27 cellular contexts compared by ENCODE assay signal in the genomic region with DNA sequence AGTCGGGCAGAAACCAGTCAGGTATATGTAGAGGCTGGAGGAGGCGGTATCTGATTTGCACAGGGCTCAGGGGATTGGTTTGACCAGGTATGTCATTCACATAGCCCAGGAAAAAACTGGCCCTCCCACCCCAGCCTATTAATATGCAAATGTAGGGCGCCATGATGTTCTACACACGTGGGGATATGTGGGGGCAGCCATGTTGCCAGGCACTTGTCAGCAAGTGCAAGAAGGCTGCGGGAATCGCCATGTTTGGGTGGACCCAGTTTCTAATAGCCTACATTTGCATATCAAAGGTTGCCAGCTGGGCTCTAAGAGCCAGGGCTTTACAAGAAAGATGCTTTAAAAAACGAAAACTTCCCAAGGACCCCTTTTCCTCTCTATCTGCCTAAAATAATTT.
"Had no signal": no experiment of that assay in that cellular context is flagged by ENCODE, and none has a peak within 500 bp of the region (broad histone marks: within the 10 kb centered on the region; RNA-seq: fewer than 3 reads in every experiment).

No MANE protein-coding gene starts in this region.

- H3K27ac Mint-ChIP-seq: activated CD4-positive, alpha-beta T cell treated with anti-CD3 and anti-CD28 coated beads, Interleukin-2, amount 10 ng/mL, durations not matched to agents 24 days and 14 days; activated CD8-positive, alpha-beta T cell treated with anti-CD3 and anti-CD28 coated beads for 36 hours; activated naive CD8-positive, alpha-beta T cell; activated T-helper 17 cell treated with anti-CD3 and anti-CD28 coated beads, Interleukin-2, amount 50 U/mL, for 72 hours; dendritic cell treated with granulocyte-macrophage colony-stimulating factor and Interleukin-4, amounts not matched to agents 40 ng/mL and 50 ng/mL, for 4 days; stimulated activated naive CD8-positive, alpha-beta T cell treated with anti-CD3 and anti-CD28 coated beads, Interleukin-15, Interleukin-2, amounts not matched to agents 100 ng/mL and 50 ng/mL, for 24 hours; T-helper 17 cell had no signal

- H3K27me3 Mint-ChIP-seq: activated CD4-positive, alpha-beta T cell treated with anti-CD3 and anti-CD28 coated beads, Interleukin-2, amount 10 ng/mL, durations not matched to agents 24 days and 14 days; activated CD8-positive, alpha-beta T cell treated with anti-CD3 and anti-CD28 coated beads for 36 hours; activated naive CD8-positive, alpha-beta T cell; activated T-helper 17 cell treated with anti-CD3 and anti-CD28 coated beads, Interleukin-2, amount 50 U/mL, for 72 hours; dendritic cell treated with granulocyte-macrophage colony-stimulating factor and Interleukin-4, amounts not matched to agents 40 ng/mL and 50 ng/mL, for 4 days; T-helper 17 cell had no signal

- H3K4me1 Mint-ChIP-seq: activated CD4-positive, alpha-beta T cell treated with anti-CD3 and anti-CD28 coated beads, Interleukin-2, amount 10 ng/mL, durations not matched to agents 24 days and 14 days; activated T-helper 17 cell treated with anti-CD3 and anti-CD28 coated beads, Interleukin-2, amount 50 U/mL, for 72 hours; T-helper 17 cell had no signal

- ATAC-seq: activated CD4-positive, CD25-positive, alpha-beta regulatory T cell treated with anti-CD3 and anti-CD28 coated beads, Interleukin-2, amount 50 U/mL, for 24 hours; activated CD8-positive, alpha-beta T cell treated with anti-CD3 and anti-CD28 coated beads for 36 hours; activated T-helper 17 cell treated with anti-CD3 and anti-CD28 coated beads, Interleukin-2, amount 50 U/mL, for 72 hours; foreskin keratinocyte; left ventricle myocardium superior; mucosa of descending colon; right lobe of liver; T-helper 17 cell had no signal

- H3K27me3 ChIP-seq: adrenal gland, ascending aorta, brain microvascular endothelial cell, foreskin keratinocyte, hepatocyte, right lobe of liver, tibial artery had no signal

- H3K9me3 ChIP-seq: adrenal gland, ascending aorta, mucosa of descending colon, right lobe of liver, tibial artery had no signal

- H3K4me3 Mint-ChIP-seq: activated CD4-positive, alpha-beta T cell treated with anti-CD3 and anti-CD28 coated beads, Interleukin-2, amount 10 ng/mL, durations not matched to agents 24 days and 14 days; activated CD8-positive, alpha-beta T cell treated with anti-CD3 and anti-CD28 coated beads for 36 hours; activated naive CD8-positive, alpha-beta T cell; activated T-helper 17 cell treated with anti-CD3 and anti-CD28 coated beads, Interleukin-2, amount 50 U/mL, for 72 hours; dendritic cell treated with granulocyte-macrophage colony-stimulating factor and Interleukin-4, amounts not matched to agents 40 ng/mL and 50 ng/mL, for 4 days; stimulated activated naive CD8-positive, alpha-beta T cell treated with anti-CD3 and anti-CD28 coated beads, Interleukin-15, Interleukin-2, amounts not matched to agents 100 ng/mL and 50 ng/mL, for 24 hours; T-helper 17 cell had no signal

- DNase-seq: activated CD4-positive, alpha-beta T cell treated with anti-CD3 and anti-CD28 coated beads, Interleukin-2, amount 10 ng/mL, durations not matched to agents 24 days and 14 days; activated CD8-positive, alpha-beta T cell treated with anti-CD3 and anti-CD28 coated beads for 36 hours; activated T-cell treated with anti-CD3 and anti-CD28 coated beads, Interleukin-2, amount 50 U/mL, for 1 hour; adrenal gland; brain microvascular endothelial cell; caudate nucleus; effector CD4-positive, alpha-beta T cell; erythroblast; foreskin keratinocyte; left ventricle myocardium superior; mammary epithelial cell; mucosa of descending colon; occipital lobe; right lobe of liver; stimulated activated CD4-positive, alpha-beta T cell treated with anti-CD3 and anti-CD28 coated beads, Interleukin-1b, Interleukin-23, amount 100 ng/mL, for 48 hours; substantia nigra; SW 1271; T-helper 17 cell; tibial artery had no signal

- H3K4me3 ChIP-seq: adrenal gland, ascending aorta, hepatocyte, mucosa of descending colon, right lobe of liver, skin epidermis, tibial artery had no signal

- H3K36me3 Mint-ChIP-seq: activated naive CD8-positive, alpha-beta T cell had no signal

- H3K27ac ChIP-seq: adrenal gland, ascending aorta, brain microvascular endothelial cell, foreskin keratinocyte, hepatocyte, right lobe of liver, skin epidermis, tibial artery had no signal

- H3K4me1 ChIP-seq: adrenal gland, ascending aorta, foreskin keratinocyte, right lobe of liver, tibial artery had no signal

- H3K9me3 Mint-ChIP-seq: activated CD4-positive, alpha-beta T cell treated with anti-CD3 and anti-CD28 coated beads, Interleukin-2, amount 10 ng/mL, durations not matched to agents 24 days and 14 days; activated CD8-positive, alpha-beta T cell treated with anti-CD3 and anti-CD28 coated beads for 36 hours; activated T-helper 17 cell treated with anti-CD3 and anti-CD28 coated beads, Interleukin-2, amount 50 U/mL, for 72 hours; dendritic cell treated with granulocyte-macrophage colony-stimulating factor and Interleukin-4, amounts not matched to agents 40 ng/mL and 50 ng/mL, for 4 days; stimulated activated naive CD8-positive, alpha-beta T cell treated with anti-CD3 and anti-CD28 coated beads, Interleukin-15, Interleukin-2, amounts not matched to agents 100 ng/mL and 50 ng/mL, for 24 hours had no signal

- H3K36me3 ChIP-seq: adrenal gland, ascending aorta, brain microvascular endothelial cell, right lobe of liver, tibial artery had no signal
